ENCODE assay signal across 12 cellular contexts in the genomic region with DNA sequence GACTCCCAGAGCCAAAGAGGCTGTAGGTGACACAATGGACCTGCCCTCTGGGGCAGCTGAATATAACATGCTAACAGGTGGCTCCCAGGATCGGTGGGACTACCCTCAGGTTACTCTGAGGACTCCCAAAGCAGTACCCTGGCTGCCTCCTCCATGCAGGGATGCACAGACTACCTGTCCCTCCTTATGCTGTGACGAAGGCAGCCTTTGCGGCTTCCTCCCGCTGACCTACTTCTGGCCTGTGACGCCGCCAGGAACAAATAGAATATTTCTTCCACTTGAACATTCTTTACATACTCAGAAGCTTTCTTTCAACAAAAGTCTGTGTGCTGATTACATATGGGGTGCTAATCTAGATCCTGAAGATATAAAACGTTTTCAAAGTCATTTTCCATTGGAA. TPM values are rescaled to one million over a fixed set of nuclear protein-coding genes. Genes with fewer than 3 reads are reported as not detected.
DNase-seq lines count a peak whose midpoint lies in the region; ATAC-seq, FAIRE-seq and TF ChIP-seq lines count a peak whose summit lies in the region.
"Had no signal": no experiment of that assay in that cellular context is flagged by ENCODE, and none has a peak within 500 bp of the region (broad histone marks: within the 10 kb centered on the region; RNA-seq: fewer than 3 reads in every experiment).

No MANE protein-coding gene starts in this region.

- H3K27ac ChIP-seq in CD8-positive, alpha-beta memory T cell (ENCODE audit: low read depth, low read length) = peak overlapping the region; percentile 28
- H3K27ac ChIP-seq in small intestine (ENCODE audit: low read depth in 1 of 2, low read length in 1 of 2) (peak overlapping the region; percentile 55 to 91), foreskin keratinocyte (no peak overlapping the region), neural progenitor cell (no peak overlapping the region)

- H3K9me3 Mint-ChIP-seq in CD8-positive, alpha-beta memory T cell = no peaks in the 10 kb centered on the region
- no peaks in the 10 kb centered on the region for H3K9me3 Mint-ChIP-seq in neural progenitor cell

- no peaks in the 10 kb centered on the region for H3F3A ChIP-seq in neural progenitor cell (ENCODE audit: low read depth)

- CTCF ChIA-PET in CD8-positive, alpha-beta memory T cell (lab: Charles Lee) = interaction anchor here (0.8 to 1.7 kb wide), 8 partner anchors 9 to 153 kb away, joined by 3 to 7 read pairs (median 4); no protein-coding TSS in a partner anchor

- H4K20me1 ChIP-seq in neural progenitor cell (ENCODE audit: low read depth) = no peaks in the 10 kb centered on the region

- H3K79me2 ChIP-seq in neural progenitor cell (ENCODE audit: low read depth) = no peaks in the 10 kb centered on the region

- H3K27ac Mint-ChIP-seq in CD8-positive, alpha-beta memory T cell = peak overlapping the region; percentile 93 to 98 (median 97)
- H3K27ac Mint-ChIP-seq in neural progenitor cell = no peak overlapping the region

- no peak overlapping the region for H3K9ac ChIP-seq in neural progenitor cell

- no peak for ATAC-seq in foreskin keratinocyte

- no peaks in the 10 kb centered on the region for H3K9me3 ChIP-seq in CD8-positive, alpha-beta memory T cell (ENCODE audit: low read length)
- no peaks in the 10 kb centered on the region for H3K9me3 ChIP-seq in small intestine (ENCODE audit: control insufficient read depth, low read depth)
- no peaks in the 10 kb centered on the region for H3K9me3 ChIP-seq in neural progenitor cell (ENCODE audit: low read depth)

- whole genome bisulfite sequencing in small intestine, 3 donors = 80 to 81% (median 80%) methylated on average over 7 of the region's 7 CpGs

- peak overlapping the region; percentile 27 for H3K4me3 ChIP-seq in CD8-positive, alpha-beta memory T cell (ENCODE audit: low read length)
- H3K4me3 ChIP-seq in small intestine (ENCODE audit: low read depth in 1 of 2, low read length in 2 of 2) (no peak overlapping the region), neural progenitor cell (no peak overlapping the region)

- peak overlapping the region; percentile 13 to 75 (median 64) for H3K4me3 Mint-ChIP-seq in CD8-positive, alpha-beta memory T cell
- H3K4me3 Mint-ChIP-seq in neural progenitor cell = no peak overlapping the region

- peak; percentile 25 to 82 (median 71) for DNase-seq in CD8-positive, alpha-beta memory T cell
- DNase-seq in activated CD4-positive, alpha-beta T cell treated with anti-CD3 and anti-CD28 coated beads for 48 hours = peak; percentile 56
- peak; percentile 26 for DNase-seq in activated naive CD4-positive, alpha-beta T cell treated with anti-CD3 and anti-CD28 coated beads, Interleukin-2, amount 50 U/mL, for 16 hours
- DNase-seq in small intestine (peak; percentile 53), D721Med (ENCODE audit: insufficient read length, low spot score) (no peak), kidney glomerular epithelial cell (lab: John Stamatoyannopoulos, UW) (no peak), foreskin keratinocyte (no peak), neural progenitor cell (ENCODE audit: low spot score) (no peak)
- DNase-seq: amniotic stem cell; effector CD8-positive, alpha-beta T cell; NCI-H1417; trophoblast cell had no signal

- FAIRE-seq in small intestine (lab: Jason Lieb, UNC) = no peak
- no peak for FAIRE-seq in D721Med (lab: Jason Lieb, UNC)

- H3K4me1 ChIP-seq in CD8-positive, alpha-beta memory T cell (ENCODE audit: insufficient read depth, low read length) = peaks cover 88% of the 10 kb centered on the region
- peaks cover 7 to 8% of the 10 kb centered on the region in 2 donors for H3K4me1 ChIP-seq in small intestine (ENCODE audit: control insufficient read depth in 2 of 2, insufficient read depth in 1 of 2, low read depth in 1 of 2, low read length in 1 of 2)
- peaks cover 35% of the 10 kb centered on the region for H3K4me1 ChIP-seq in foreskin keratinocyte
- no peaks in the 10 kb centered on the region for H3K4me1 ChIP-seq in neural progenitor cell

- H3K4me1 Mint-ChIP-seq in CD8-positive, alpha-beta memory T cell = peaks cover 67 to 95% (median 94%) of the 10 kb centered on the region in 3 donors
- H3K4me1 Mint-ChIP-seq in neural progenitor cell = peaks cover 3% of the 10 kb centered on the region

- no peaks in the 10 kb centered on the region for H3K36me3 ChIP-seq in CD8-positive, alpha-beta memory T cell (ENCODE audit: insufficient read depth, low read length)
- H3K36me3 ChIP-seq in small intestine (ENCODE audit: control insufficient read depth in 2 of 2, insufficient read depth in 2 of 2, low read length in 2 of 2) (no peaks in the 10 kb centered on the region), neural progenitor cell (no peaks in the 10 kb centered on the region)

- POLR2A ChIA-PET in CD8-positive, alpha-beta memory T cell (lab: Charles Lee) = interaction anchor here (0.7 to 0.9 kb wide), 2 partner anchors 10 to 38 kb away, joined by 3 read pairs; no protein-coding TSS in a partner anchor

- H2AFZ ChIP-seq in neural progenitor cell (replicated peaks) = no peak overlapping the region

- H3K4me2 ChIP-seq in neural progenitor cell = no peak overlapping the region

- H3K27me3 Mint-ChIP-seq in CD8-positive, alpha-beta memory T cell = no peaks in the 10 kb centered on the region
- no peaks in the 10 kb centered on the region for H3K27me3 Mint-ChIP-seq in neural progenitor cell (ENCODE audit: insufficient read depth, low read depth)

- no peak for TF ChIP-seq CTCF in D721Med (IDR thresholded peaks at IDR 0.05; ENCODE audit: insufficient read depth, missing control alignments)
- TF ChIP-seq CTCF in foreskin keratinocyte (conservative IDR thresholded peaks at IDR 0.05) = no peak
- TF ChIP-seq CTCF in neural progenitor cell (IDR thresholded peaks at IDR 0.05) = no peak

- peaks cover 0 to 4% (median 4%) of the 10 kb centered on the region in 3 donors for H3K36me3 Mint-ChIP-seq in CD8-positive, alpha-beta memory T cell
- peaks cover 1% of the 10 kb centered on the region for H3K36me3 Mint-ChIP-seq in neural progenitor cell

- no peaks in the 10 kb centered on the region for H3K27me3 ChIP-seq in CD8-positive, alpha-beta memory T cell (ENCODE audit: insufficient read depth, low read length, poor library complexity, severe bottlenecking)
- H3K27me3 ChIP-seq in small intestine (ENCODE audit: control insufficient read depth in 2 of 2, insufficient read depth in 2 of 2, low read length in 2 of 2) = no peaks in the 10 kb centered on the region
- H3K27me3 ChIP-seq in foreskin keratinocyte = no peaks in the 10 kb centered on the region
- H3K27me3 ChIP-seq in neural progenitor cell = no peaks in the 10 kb centered on the region

RNA-seq across cellular contexts. Expression of a gene that starts 58.7 kb away (rescaled TPM):
- total RNA-seq in CD8-positive, alpha-beta memory T cell = 100 to 1,000 TPM; 121 to 130 TPM
- 54.6 TPM for polyA plus RNA-seq in CD8-positive, alpha-beta memory T cell
- polyA plus RNA-seq in small intestine (10 to 100 TPM in 2 of 3 donors, 1 to 10 TPM in 1; 6.7 to 27.7 (median 23.2) TPM), foreskin keratinocyte (4.8 and 5.0 TPM in 2 replicates)
- total RNA-seq in foreskin keratinocyte (17.4 and 22.5 TPM in 2 replicates), neural progenitor cell (ENCODE audit: low replicate concordance) (18.6 and 35.4 TPM in 2 replicates)

Comparison
In these comparisons a context has a peak if more than half of its experiments do, and no peak if none do; other contexts are left out.
1. DNase-seq: peak in CD8-positive, alpha-beta memory T cell (5 of 5), activated CD4-positive, alpha-beta T cell treated with anti-CD3 and anti-CD28 coated beads for 48 hours (single experiment), activated naive CD4-positive, alpha-beta T cell treated with anti-CD3 and anti-CD28 coated beads, Interleukin-2, amount 50 U/mL, for 16 hours (single experiment) and small intestine (single experiment); none in D721Med (single experiment), kidney glomerular epithelial cell (single experiment), foreskin keratinocyte (0 of 2) and neural progenitor cell (single experiment).
2. H3K27ac ChIP-seq: peak in CD8-positive, alpha-beta memory T cell (single experiment) and small intestine (2 of 2); none in foreskin keratinocyte (single experiment) and neural progenitor cell (single experiment).